Comparison of ENCODE assay signal across 16 cellular contexts in genomic region chr12:109597414-109597794, GRCh38. TPM values are rescaled to one million over a fixed set of nuclear protein-coding genes. Genes with fewer than 3 reads are reported as not detected.
DNase-seq lines count a peak whose midpoint lies in the region; ATAC-seq and TF ChIP-seq lines count a peak whose summit lies in the region.
"Had no signal": no experiment of that assay in that cellular context is flagged by ENCODE, and none has a peak within 500 bp of the region (broad histone marks: within the 10 kb centered on the region; RNA-seq: fewer than 3 reads in every experiment).

No MANE protein-coding gene starts in this region.

- no peak overlapping the region for H3K4me3 Mint-ChIP-seq in brain

- H3K9me3 Mint-ChIP-seq in brain, result peaks cover 0 to 3% (median 0%) of the 10 kb centered on the region in 5 experiments
- H3K9me3 Mint-ChIP-seq: activated T-helper 2 cell treated with anti-CD3 and anti-CD28 coated beads, Interferon-gamma antibody, Interleukin-2, Interleukin-4, amounts not matched to agents 10 μg/mL and 5 μg/mL and 100 μg/mL, durations not matched to agents 14 hours and 24 hours and 36 hours; immature natural killer cell; naive thymus-derived CD4-positive, alpha-beta T cell had no signal

- ATAC-seq in Right ventricle myocardium inferior (no peak), mucosa of descending colon (peak; percentile 2), HG02981 (IDR thresholded peaks at IDR 0.05; ENCODE audit: unreplicated experiment) (no peak), HG03469 (IDR thresholded peaks at IDR 0.05; ENCODE audit: unreplicated experiment) (no peak)

- intact Hi-C loops in left ventricle myocardium inferior (cut with micrococcal nuclease), result no loop called here
- intact Hi-C loops in Right ventricle myocardium inferior (cut with DNase I), result loop anchor here (1.0 to 10.0 kb wide), 4 partner anchors 80 to 178 kb away; no protein-coding TSS in a partner anchor
- intact Hi-C loops in mucosa of descending colon (cut with DNase I, micrococcal nuclease), result loop anchor here (5.0 kb wide), 2 partner anchors 175 to 180 kb away; no protein-coding TSS in a partner anchor
- intact Hi-C loops in posterior vena cava (cut with DNase I), result loop anchor here (5.0 kb wide), 2 partner anchors 175 to 180 kb away; no protein-coding TSS in a partner anchor

- peak overlapping the region; percentile 30 for H3K27ac ChIP-seq in left ventricle myocardium inferior (replicated peaks)
- H3K27ac ChIP-seq: psoas muscle, spleen, suprapubic skin had no signal

- peaks cover 24% of the 10 kb centered on the region for H3K4me1 ChIP-seq in left ventricle myocardium inferior
- no peaks in the 10 kb centered on the region for H3K4me1 ChIP-seq in mucosa of descending colon (ENCODE audit: low read depth)

- no peaks in the 10 kb centered on the region for H3K27me3 ChIP-seq in left ventricle myocardium inferior (ENCODE audit: low read depth)
- H3K27me3 ChIP-seq: MG63, spleen, suprapubic skin had no signal

- H3K9me3 ChIP-seq in left ventricle myocardium inferior (replicated peaks) (no peaks in the 10 kb centered on the region), mucosa of descending colon (no peaks in the 10 kb centered on the region)
- H3K9me3 ChIP-seq: MG63, psoas muscle, spleen, suprapubic skin had no signal

- H3K36me3 ChIP-seq in left ventricle myocardium inferior, result peaks cover 19% of the 10 kb centered on the region
- no peaks in the 10 kb centered on the region for H3K36me3 ChIP-seq in mucosa of descending colon (ENCODE audit: low read depth)
- H3K36me3 ChIP-seq: MG63 had no signal

- peak overlapping the region in 3 of 5 experiments; percentile 47 to 83 (median 61) for H3K27ac Mint-ChIP-seq in brain
- H3K27ac Mint-ChIP-seq: activated T-helper 2 cell treated with anti-CD3 and anti-CD28 coated beads, Interferon-gamma antibody, Interleukin-2, Interleukin-4, amounts not matched to agents 10 μg/mL and 5 μg/mL and 100 μg/mL, durations not matched to agents 14 hours and 24 hours and 36 hours had no signal

- H3K36me3 Mint-ChIP-seq in brain, result peaks cover 11% of the 10 kb centered on the region

- H3K4me3 ChIP-seq in left ventricle myocardium inferior (no peak overlapping the region), mucosa of descending colon (no peak overlapping the region)
- H3K4me3 ChIP-seq: MG63, psoas muscle, spleen, suprapubic skin had no signal

- peaks cover 21% of the 10 kb centered on the region for H3K4me1 Mint-ChIP-seq in brain

- DNase-seq in left ventricle myocardium inferior, result no peak
- DNase-seq in Right ventricle myocardium inferior (ENCODE audit: missing footprints), result no peak
- no peak for DNase-seq in mucosa of descending colon
- DNase-seq in posterior vena cava (ENCODE audit: low spot score), result no peak
- no peak for DNase-seq in central memory CD4-positive, alpha-beta T cell
- DNase-seq: SIG-M5 had no signal

- H3K27me3 Mint-ChIP-seq in brain, result peaks cover 5% of the 10 kb centered on the region

- no peak for TF ChIP-seq CTCF in left ventricle myocardium inferior (IDR thresholded peaks at IDR 0.05; ENCODE audit: borderline replicate concordance)
- TF ChIP-seq CTCF in brain (conservative IDR thresholded peaks at IDR 0.05), result no peak
- TF ChIP-seq CTCF in mucosa of descending colon (IDR thresholded peaks at IDR 0.05), result no peak

RNA-seq across cellular contexts. Expression of gene MVK, which starts 23.8 kb away (rescaled TPM):
- total RNA-seq in left ventricle myocardium inferior (8.4 TPM), Right ventricle myocardium inferior (11.8 TPM), mucosa of descending colon (10 to 100 TPM; 18.9 to 30.0 (median 29.8) TPM), posterior vena cava (1 to 10 TPM; 9.1 TPM)
- 33.4 TPM for polyA plus RNA-seq in brain (ENCODE audit: insufficient read depth, low read depth, low replicate concordance)

RNA-seq across cellular contexts. Expression of gene MMAB, which starts 24.1 kb away (rescaled TPM):
- total RNA-seq in left ventricle myocardium inferior, result 55.4 TPM
- 61.7 TPM for total RNA-seq in Right ventricle myocardium inferior
- 62.8 TPM for polyA plus RNA-seq in brain (ENCODE audit: insufficient read depth, low read depth, low replicate concordance)
- total RNA-seq in mucosa of descending colon, result 10 to 100 TPM; 29.9 to 45.5 (median 42.0) TPM
- total RNA-seq in posterior vena cava, result 10 to 100 TPM; 17.9 to 20.0 TPM
